20 cellular contexts compared by ENCODE assay signal in genomic region chr7:101486056-101486763, GRCh38.
DNase-seq lines count a peak whose midpoint lies in the region; ATAC-seq, FAIRE-seq and TF ChIP-seq lines count a peak whose summit lies in the region.
"Had no signal": no experiment of that assay in that cellular context is flagged by ENCODE, and none has a peak within 500 bp of the region (broad histone marks: within the 10 kb centered on the region; RNA-seq: fewer than 3 reads in every experiment).

No MANE protein-coding gene starts in this region.

- no peaks in the 10 kb centered on the region for H3K9me3 ChIP-seq in skeletal muscle satellite cell (replicated peaks; ENCODE audit: low read length)
- H3K9me3 ChIP-seq: gastroesophageal sphincter, mucosa of descending colon, suprapubic skin had no signal

- H3K4me1 ChIP-seq in skeletal muscle satellite cell (ENCODE audit: control insufficient read depth, insufficient read depth, low read length): peaks cover 5% of the 10 kb centered on the region

- H3K27me3 Mint-ChIP-seq in stimulated activated naive CD8-positive, alpha-beta T cell treated with anti-CD3 and anti-CD28 coated beads, Interleukin-15, amount 100 ng/mL, for 72 hours: no peaks in the 10 kb centered on the region
- H3K27me3 Mint-ChIP-seq: activated naive CD8-positive, alpha-beta T cell had no signal

- FAIRE-seq in H54 (lab: Jason Lieb, UNC): no peak

- H3K9me3 Mint-ChIP-seq in stimulated activated naive CD8-positive, alpha-beta T cell treated with anti-CD3 and anti-CD28 coated beads, Interleukin-15, amount 100 ng/mL, for 72 hours: no peaks in the 10 kb centered on the region
- H3K9me3 Mint-ChIP-seq: CD4-positive, alpha-beta T cell had no signal

- no peak for TF ChIP-seq POLR2A in H54 (IDR thresholded peaks at IDR 0.05; ENCODE audit: low read depth, low read length)

- H3K4me3 Mint-ChIP-seq in stimulated activated naive CD8-positive, alpha-beta T cell treated with anti-CD3 and anti-CD28 coated beads, Interleukin-15, amount 100 ng/mL, for 72 hours: no peak overlapping the region
- H3K4me3 Mint-ChIP-seq: activated naive CD8-positive, alpha-beta T cell; CD4-positive, alpha-beta T cell; T-helper 17 cell had no signal

- H3K4me2 ChIP-seq in skeletal muscle satellite cell (ENCODE audit: low read length): peak overlapping the region; percentile 3

- H3K4me1 Mint-ChIP-seq in stimulated activated naive CD8-positive, alpha-beta T cell treated with anti-CD3 and anti-CD28 coated beads, Interleukin-15, amount 100 ng/mL, for 72 hours: no peaks in the 10 kb centered on the region
- H3K4me1 Mint-ChIP-seq: T-helper 17 cell had no signal

- peak; percentile 61 for DNase-seq in DMS 273 (lab: John Stamatoyannopoulos, UW; ENCODE audit: unreplicated experiment)
- no peak for DNase-seq in DMS 273 treated with DMSO at 0.1 percent for 48 hours (lab: John Stamatoyannopoulos, UW)
- peak; percentile 70 for DNase-seq in astrocyte of the hippocampus (ENCODE audit: low read depth, low spot score)
- DNase-seq in iPS-NIHi11 (ENCODE audit: low spot score): peak; percentile 65
- DNase-seq in H54 (ENCODE audit: insufficient read length, low spot score): no peak
- DNase-seq in stimulated activated naive CD8-positive, alpha-beta T cell treated with anti-CD3 and anti-CD28 coated beads, Interleukin-15, amount 100 ng/mL, for 72 hours: no peak
- DNase-seq: activated CD4-positive, alpha-beta T cell treated with anti-CD3 and anti-CD28 coated beads for 4 hours; activated T-cell treated with anti-CD3 and anti-CD28 coated beads for 4 hours; caudate nucleus; CD4-positive, alpha-beta T cell; NCI-H748 treated with DMSO at 0.1 percent for 48 hours; RPMI8226; stimulated activated CD4-positive, alpha-beta T cell treated with anti-CD3 and anti-CD28 coated beads, Interleukin-15, amount 100 ng/mL, for 24 hours; T-helper 17 cell had no signal

- no peak overlapping the region for H3K4me3 ChIP-seq in skeletal muscle satellite cell (ENCODE audit: low read length)
- H3K4me3 ChIP-seq: gastroesophageal sphincter, mucosa of descending colon, suprapubic skin had no signal

- H3K9ac ChIP-seq in skeletal muscle satellite cell (ENCODE audit: low read depth, low read length): no peak overlapping the region

- no peaks in the 10 kb centered on the region for H3K36me3 ChIP-seq in skeletal muscle satellite cell (ENCODE audit: insufficient read depth, low read length)
- H3K36me3 ChIP-seq: gastroesophageal sphincter, suprapubic skin had no signal

- H3K27me3 ChIP-seq in skeletal muscle satellite cell (ENCODE audit: control insufficient read depth, insufficient read depth, low read length): peaks cover 40% of the 10 kb centered on the region

- no peak overlapping the region for H3K27ac Mint-ChIP-seq in stimulated activated naive CD8-positive, alpha-beta T cell treated with anti-CD3 and anti-CD28 coated beads, Interleukin-15, amount 100 ng/mL, for 72 hours
- H3K27ac Mint-ChIP-seq: activated naive CD8-positive, alpha-beta T cell; CD4-positive, alpha-beta T cell; T-helper 17 cell had no signal

- ATAC-seq in GM18868 (IDR thresholded peaks at IDR 0.05; ENCODE audit: unreplicated experiment): no peak
- no peak for ATAC-seq in stimulated activated naive CD8-positive, alpha-beta T cell treated with anti-CD3 and anti-CD28 coated beads, Interleukin-15, amount 100 ng/mL, for 72 hours
- ATAC-seq: gastroesophageal sphincter, mucosa of descending colon, T-helper 17 cell had no signal

Comparison
In these comparisons a context has a peak if more than half of its experiments do, and no peak if none do; other contexts are left out.
1. DNase-seq: peak in DMS 273 (single experiment), astrocyte of the hippocampus (single experiment) and iPS-NIHi11 (single experiment); none in DMS 273 treated with DMSO at 0.1 percent for 48 hours (single experiment), H54 (single experiment) and stimulated activated naive CD8-positive, alpha-beta T cell treated with anti-CD3 and anti-CD28 coated beads, Interleukin-15, amount 100 ng/mL, for 72 hours (0 of 2).